12 cellular contexts compared by ENCODE assay signal in the genomic region with DNA sequence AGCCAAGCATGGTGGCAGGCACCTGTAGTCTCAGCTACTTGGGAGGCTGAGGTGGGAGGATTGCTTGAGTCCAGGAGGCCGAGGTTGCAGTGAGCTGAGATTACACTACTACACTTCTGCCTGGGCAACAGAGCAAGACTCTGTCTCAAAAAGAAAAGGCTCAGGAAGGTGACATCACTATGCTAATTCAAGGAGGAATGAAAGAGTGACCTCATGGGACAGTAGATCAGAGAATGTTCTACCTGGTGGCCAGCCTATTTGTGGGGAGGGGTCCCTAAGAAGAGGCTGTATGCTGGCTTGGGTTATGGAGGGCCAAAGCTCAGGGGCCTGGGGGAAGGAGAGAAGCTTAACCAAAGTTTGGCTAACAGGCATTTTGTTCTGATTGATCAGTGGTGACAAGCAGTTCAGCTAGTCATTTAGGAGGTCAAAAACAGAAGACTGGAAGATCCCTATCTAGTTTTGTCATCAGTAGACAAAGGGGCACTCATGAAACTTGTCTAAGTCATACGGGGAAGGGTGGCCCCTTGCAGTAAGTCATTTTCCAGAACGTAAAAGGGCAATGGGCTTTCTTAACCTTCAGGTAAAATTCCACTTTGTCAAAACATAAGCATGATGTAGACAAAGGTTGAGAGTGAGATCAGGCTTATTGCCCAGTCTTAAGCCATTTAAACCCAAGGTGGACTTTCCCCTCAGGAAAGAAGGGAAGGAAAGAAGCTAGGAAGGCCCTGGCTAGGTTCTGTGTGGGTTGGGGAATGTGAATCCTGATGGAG.
DNase-seq lines count a peak whose midpoint lies in the region; ATAC-seq and TF ChIP-seq lines count a peak whose summit lies in the region.
"Had no signal": no experiment of that assay in that cellular context is flagged by ENCODE, and none has a peak within 500 bp of the region (broad histone marks: within the 10 kb centered on the region; RNA-seq: fewer than 3 reads in every experiment).

No MANE protein-coding gene starts in this region.

- no peaks in the 10 kb centered on the region for H3K4me1 ChIP-seq in aorta (ENCODE audit: control insufficient read depth in 1 of 2, insufficient read depth in 2 of 2, low read length in 2 of 2)

- intact Hi-C loops in aorta (cut with DNase I), result loop anchor here (5.0 kb wide), 2 partner anchors 407 to 427 kb away; no protein-coding TSS in a partner anchor

- DNase-seq in activated naive CD4-positive, alpha-beta T cell treated with anti-CD3 and anti-CD28 coated beads, Interleukin-2, amount 50 U/mL, for 72 hours (ENCODE audit: low spot score in 2 of 2), result peak; percentile 40 to 59
- DNase-seq in activated naive CD4-positive, alpha-beta T cell treated with Interleukin-2 at 50 U/mL for 16 hours, result no peak
- DNase-seq in stimulated activated effector memory CD8-positive, alpha-beta T cell treated with anti-CD3 and anti-CD28 coated beads, Interleukin-12 subunit alpha, Interleukin-12 subunit beta, amount 100 ng/mL, for 72 hours (ENCODE audit: low spot score in 2 of 2), result peak in 1 of 2 donors; percentile 70
- DNase-seq in A172 (ENCODE audit: low spot score), result no peak
- DNase-seq in aorta, result no peak
- DNase-seq in AML-193 (lab: John Stamatoyannopoulos, UW), result no peak
- DNase-seq: H9, NCI-H2081 treated with DMSO at 0.1 percent for 48 hours, PC-9, T-helper 17 cell had no signal

- H3K27ac Mint-ChIP-seq in activated naive CD4-positive, alpha-beta T cell treated with anti-CD3 and anti-CD28 coated beads, Interleukin-2, amount 50 U/mL, for 72 hours, result peak overlapping the region; percentile 95 to 96
- peak overlapping the region; percentile 95 for H3K27ac Mint-ChIP-seq in stimulated activated effector memory CD8-positive, alpha-beta T cell treated with anti-CD3 and anti-CD28 coated beads, Interleukin-12 subunit alpha, Interleukin-12 subunit beta, amount 100 ng/mL, for 72 hours
- H3K27ac Mint-ChIP-seq: T-helper 17 cell had no signal

- no peaks in the 10 kb centered on the region for H3K36me3 ChIP-seq in aorta (ENCODE audit: control insufficient read depth in 1 of 2, insufficient read depth in 2 of 2, low read length in 1 of 2)

- no peak overlapping the region for H3K4me3 ChIP-seq in aorta (ENCODE audit: low read length in 2 of 2)
- H3K4me3 ChIP-seq: PC-9 had no signal

- no peaks in the 10 kb centered on the region for H3K9me3 ChIP-seq in aorta (ENCODE audit: control insufficient read depth, low read length)

- H3K36me3 Mint-ChIP-seq in activated naive CD4-positive, alpha-beta T cell treated with anti-CD3 and anti-CD28 coated beads, Interleukin-2, amount 50 U/mL, for 72 hours, result no peaks in the 10 kb centered on the region
- no peaks in the 10 kb centered on the region for H3K36me3 Mint-ChIP-seq in stimulated activated effector memory CD8-positive, alpha-beta T cell treated with anti-CD3 and anti-CD28 coated beads, Interleukin-12 subunit alpha, Interleukin-12 subunit beta, amount 100 ng/mL, for 72 hours

- peak; percentile 79 to 82 for ATAC-seq in activated naive CD4-positive, alpha-beta T cell treated with anti-CD3 and anti-CD28 coated beads, Interleukin-2, amount 50 U/mL, for 72 hours
- ATAC-seq in GM21447 (IDR thresholded peaks at IDR 0.05; ENCODE audit: unreplicated experiment) (peak; percentile 34), aorta (ENCODE audit: low FRiP score) (no peak)
- peak; percentile 93 for ATAC-seq in stimulated activated effector memory CD8-positive, alpha-beta T cell treated with anti-CD3 and anti-CD28 coated beads, Interleukin-12 subunit alpha, Interleukin-12 subunit beta, amount 100 ng/mL, for 72 hours
- ATAC-seq: T-helper 17 cell had no signal

- 88 to 92% methylated on average over 3 of the region's 3 CpGs for WGBS in aorta, 2 donors

- no peaks in the 10 kb centered on the region for H3K27me3 ChIP-seq in aorta (ENCODE audit: control insufficient read depth in 1 of 2, insufficient read depth in 2 of 2, low read length in 1 of 2)

- TF ChIP-seq CTCF in VCaP (conservative IDR thresholded peaks at IDR 0.05), result no peak

- no peak overlapping the region for H3K4me3 Mint-ChIP-seq in stimulated activated effector memory CD8-positive, alpha-beta T cell treated with anti-CD3 and anti-CD28 coated beads, Interleukin-12 subunit alpha, Interleukin-12 subunit beta, amount 100 ng/mL, for 72 hours
- H3K4me3 Mint-ChIP-seq: H9, T-helper 17 cell had no signal

- H3K4me1 Mint-ChIP-seq in stimulated activated effector memory CD8-positive, alpha-beta T cell treated with anti-CD3 and anti-CD28 coated beads, Interleukin-12 subunit alpha, Interleukin-12 subunit beta, amount 100 ng/mL, for 72 hours, result peaks cover 23% of the 10 kb centered on the region

- H3K27ac ChIP-seq in VCaP, result peak overlapping the region; percentile 77
- H3K27ac ChIP-seq in aorta (ENCODE audit: low read depth in 1 of 2, low read length in 2 of 2), result no peak overlapping the region
- H3K27ac ChIP-seq: PC-9 had no signal

- no peaks in the 10 kb centered on the region for H3K9me3 Mint-ChIP-seq in activated naive CD4-positive, alpha-beta T cell treated with anti-CD3 and anti-CD28 coated beads, Interleukin-2, amount 50 U/mL, for 72 hours
- no peaks in the 10 kb centered on the region for H3K9me3 Mint-ChIP-seq in stimulated activated effector memory CD8-positive, alpha-beta T cell treated with anti-CD3 and anti-CD28 coated beads, Interleukin-12 subunit alpha, Interleukin-12 subunit beta, amount 100 ng/mL, for 72 hours

Comparison
In these comparisons a context has a peak if more than half of its experiments do, and no peak if none do; other contexts are left out.
1. DNase-seq: peak in activated naive CD4-positive, alpha-beta T cell treated with anti-CD3 and anti-CD28 coated beads, Interleukin-2, amount 50 U/mL, for 72 hours (2 of 2); none in activated naive CD4-positive, alpha-beta T cell treated with Interleukin-2 at 50 U/mL for 16 hours (single experiment), A172 (single experiment), aorta (0 of 2) and AML-193 (0 of 2).